2 cellular contexts compared by ENCODE assay signal in genomic region chr7:15209385-15209784, GRCh38.
TF ChIP-seq lines count a peak whose summit lies in the region.

No MANE protein-coding gene starts in this region.

TF ChIP-seq in SK-N-SH, 30 proteins besides CTCF, POLR2A, EP300 and RAD21 (continued from another document):
- TF ChIP-seq USF1 (IDR thresholded peaks at IDR 0.05; ENCODE audit: borderline replicate concordance, low read depth): no peak

TF ChIP-seq in SK-N-SH treated with all-trans-retinoic acid at 6 μM for 48 hours, 23 proteins besides CTCF, POLR2A, EP300 and RAD21 (continued from another document):
- TF ChIP-seq TSHZ2 (CRISPR knock-in tag; IDR thresholded peaks at IDR 0.05) (no peak), ARNTL (CRISPR knock-in tag; IDR thresholded peaks at IDR 0.05; ENCODE audit: borderline replicate concordance, low read depth) (no peak), TOX (CRISPR knock-in tag; IDR thresholded peaks at IDR 0.05; ENCODE audit: borderline replicate concordance) (no peak), TCF4 (CRISPR knock-in tag; IDR thresholded peaks at IDR 0.05; ENCODE audit: borderline replicate concordance) (no peak)
TF ChIP-seq in SK-N-SH treated with all-trans-retinoic acid at 6 μM for 48 hours: peak in this region for 0.
